In the genomic region with DNA sequence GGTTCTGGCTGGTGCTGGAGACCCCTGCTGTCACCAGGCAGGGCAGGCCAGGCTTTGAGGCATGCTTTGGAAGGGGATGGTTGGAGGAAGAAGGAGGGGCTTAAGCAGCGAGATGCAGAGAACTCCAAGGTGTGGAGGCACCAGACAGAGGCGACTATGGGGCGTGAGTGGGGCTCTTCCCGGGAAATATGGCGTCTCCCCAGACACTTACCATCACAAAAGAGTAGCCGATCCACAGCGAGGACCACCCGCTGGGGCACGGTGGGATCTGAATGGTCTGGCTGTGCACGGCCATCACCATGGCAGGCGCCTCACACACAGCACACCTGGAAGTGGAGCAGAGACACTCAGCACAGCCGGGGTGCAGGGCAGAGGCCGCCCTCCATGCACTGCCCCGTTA, we compare ENCODE assay signal across 20 cellular contexts.
"Had no signal": no experiment of that assay in that cellular context is flagged by ENCODE, and none has a peak within 500 bp of the region (broad histone marks: within the 10 kb centered on the region; RNA-seq: fewer than 3 reads in every experiment).

No MANE protein-coding gene starts in this region.

- DNase-seq: activated CD4-positive, alpha-beta T cell treated with anti-CD3 and anti-CD28 coated beads, Interleukin-2, amount 10 ng/mL, durations not matched to agents 7 days and 5 days; activated CD4-positive, CD25-positive, alpha-beta regulatory T cell; activated CD8-positive, alpha-beta memory T cell treated with anti-CD3 and anti-CD28 coated beads, Interleukin-2, amount 50 U/mL, for 4 hours; cerebellar nuclear complex; effector memory CD8-positive, alpha-beta T cell; foreskin fibroblast; hippocampal formation; kidney glomerular epithelial cell; left ventricle myocardium inferior; mammary epithelial cell; midbrain; nephron progenitor cell; pancreas; SK-N-SH; stimulated activated CD4-positive, alpha-beta T cell treated with anti-CD3 and anti-CD28 coated beads, Interleukin-1b, Interleukin-23, amount 100 ng/mL, for 48 hours; stimulated activated naive CD4-positive, alpha-beta T cell treated with Interleukin-2 at 50 U/mL for 16 hours; T-cell; thyroid gland had no signal

- H3K36me3 Mint-ChIP-seq: activated naive CD8-positive, alpha-beta T cell; T-cell had no signal

- H3K27me3 Mint-ChIP-seq: activated CD4-positive, alpha-beta T cell treated with anti-CD3 and anti-CD28 coated beads, Interleukin-2, amount 10 ng/mL, durations not matched to agents 7 days and 5 days; effector memory CD8-positive, alpha-beta T cell had no signal

- H3K27ac Mint-ChIP-seq: activated CD4-positive, alpha-beta T cell treated with anti-CD3 and anti-CD28 coated beads, Interleukin-2, amount 10 ng/mL, durations not matched to agents 7 days and 5 days; activated naive CD8-positive, alpha-beta T cell; activated T-helper 1 cell treated with anti-CD3 and anti-CD28 coated beads, Interleukin-12 subunit alpha, Interleukin-12 subunit beta, Interleukin-2, Interleukin-4 antibody, amounts not matched to agents 30 ng/mL and 10 ng/mL and 1 ng/mL, durations not matched to agents 14 hours and 24 hours and 36 hours; effector memory CD8-positive, alpha-beta T cell; nephron progenitor cell; T-cell had no signal

- H3K9me3 Mint-ChIP-seq: activated T-helper 1 cell treated with anti-CD3 and anti-CD28 coated beads, Interleukin-12 subunit alpha, Interleukin-12 subunit beta, Interleukin-2, Interleukin-4 antibody, amounts not matched to agents 30 ng/mL and 10 ng/mL and 1 ng/mL, durations not matched to agents 14 hours and 24 hours and 36 hours; nephron progenitor cell had no signal

- H3K4me3 Mint-ChIP-seq: activated CD4-positive, alpha-beta T cell treated with anti-CD3 and anti-CD28 coated beads, Interleukin-2, amount 10 ng/mL, durations not matched to agents 7 days and 5 days; activated naive CD8-positive, alpha-beta T cell; activated T-helper 1 cell treated with anti-CD3 and anti-CD28 coated beads, Interleukin-12 subunit alpha, Interleukin-12 subunit beta, Interleukin-2, Interleukin-4 antibody, amounts not matched to agents 30 ng/mL and 10 ng/mL and 1 ng/mL, durations not matched to agents 14 hours and 24 hours and 36 hours; effector memory CD8-positive, alpha-beta T cell; nephron progenitor cell; T-cell had no signal

- ATAC-seq: effector memory CD8-positive, alpha-beta T cell; pancreas; T-cell had no signal

- H3K4me1 Mint-ChIP-seq: nephron progenitor cell, T-cell had no signal
